In genomic region chr1:93369734-93370133, GRCh38 we compare ENCODE assay signal across 24 cellular contexts. TPM values are rescaled to one million over a fixed set of nuclear protein-coding genes. Genes with fewer than 3 reads are reported as not detected.
DNase-seq lines count a peak whose midpoint lies in the region; ATAC-seq, FAIRE-seq and TF ChIP-seq lines count a peak whose summit lies in the region.
"Had no signal": no experiment of that assay in that cellular context is flagged by ENCODE, and none has a peak within 500 bp of the region (broad histone marks: within the 10 kb centered on the region; RNA-seq: fewer than 3 reads in every experiment).

No MANE protein-coding gene starts in this region.

- H2BK15ac ChIP-seq in mesendoderm (replicated peaks; ENCODE audit: low read depth): no peak overlapping the region

- no peaks in the 10 kb centered on the region for H3K4me1 Mint-ChIP-seq in GM23338
- H3K4me1 Mint-ChIP-seq: B cell had no signal

- in situ Hi-C loops in K562 (cut with MboI): no loop called here

- H3K27me3 ChIP-seq in GM23338 (ENCODE audit: insufficient read depth): no peaks in the 10 kb centered on the region
- H3K27me3 ChIP-seq in Karpas-422 (ENCODE audit: low read length): no peaks in the 10 kb centered on the region
- no peaks in the 10 kb centered on the region for H3K27me3 ChIP-seq in K562 (ENCODE audit: control insufficient read depth in 2 of 2, insufficient read depth in 2 of 2, low read length in 2 of 2)
- no peaks in the 10 kb centered on the region for H3K27me3 ChIP-seq in mesendoderm (ENCODE audit: insufficient read depth, low read length, poor library complexity)
- H3K27me3 ChIP-seq: BLaER1 treated with 17β-estradiol and CSF1 and Interleukin-3, amounts not matched to agents 10 nM and 100 nM had no signal

- no peak overlapping the region for H3K4me2 ChIP-seq in A549
- no peak overlapping the region for H3K4me2 ChIP-seq in GM23338
- H3K4me2 ChIP-seq in Karpas-422 (ENCODE audit: low read depth, low read length, poor library complexity, severe bottlenecking): no peak overlapping the region
- no peak overlapping the region for H3K4me2 ChIP-seq in K562 (ENCODE audit: insufficient read depth, low read length)
- no peak overlapping the region for H3K4me2 ChIP-seq in mesendoderm (ENCODE audit: low read length)
- H3K4me2 ChIP-seq: BLaER1 treated with 17β-estradiol and CSF1 and Interleukin-3, amounts not matched to agents 10 nM and 100 nM had no signal

- H4K8ac ChIP-seq in mesendoderm (ENCODE audit: low read depth, low read length): no peak overlapping the region

- H2AK5ac ChIP-seq in mesendoderm (ENCODE audit: low read length): no peak overlapping the region

- H3K4ac ChIP-seq in mesendoderm (ENCODE audit: low read depth, low read length): no peak overlapping the region

- ATAC-seq in A549 (no peak), GM23338 (no peak), K562 (no peak), GM19452 (IDR thresholded peaks at IDR 0.05; ENCODE audit: unreplicated experiment) (no peak)
- ATAC-seq: CD8-positive, alpha-beta T cell had no signal

- peaks cover 29% of the 10 kb centered on the region for H3K36me3 Mint-ChIP-seq in GM23338 (ENCODE audit: low read depth)

- H3K9me3 Mint-ChIP-seq in GM23338: peaks cover 13% of the 10 kb centered on the region
- H3K9me3 Mint-ChIP-seq: CD4-positive, alpha-beta T cell; CD8-positive, alpha-beta T cell had no signal

- POLR2A ChIA-PET in A549 (lab: Yijun Ruan, JAX) (no interaction called here), K562 (lab: Yijun Ruan, JAX) (interaction anchor here (0.6 to 1.6 kb wide), 2 partner anchors 11 to 68 kb away, joined by 3 to 9 read pairs; no protein-coding TSS in a partner anchor)

- H3K79me1 ChIP-seq in mesendoderm (ENCODE audit: low read length): no peaks in the 10 kb centered on the region

- no peak for TF ChIP-seq POLR2A in A549 (IDR thresholded peaks at IDR 0.05; ENCODE audit: low read length)
- no peak for TF ChIP-seq POLR2A in K562 (conservative IDR thresholded peaks at IDR 0.05)

- H3F3A ChIP-seq in GM23338 (replicated peaks; ENCODE audit: low read depth): no peaks in the 10 kb centered on the region

- TF ChIP-seq EP300 in A549 (IDR thresholded peaks at IDR 0.05): no peak
- TF ChIP-seq EP300 in K562 (IDR thresholded peaks at IDR 0.05; ENCODE audit: low read length): no peak

- H3K4me3 Mint-ChIP-seq in GM23338: no peak overlapping the region
- H3K4me3 Mint-ChIP-seq: B cell; CD4-positive, alpha-beta T cell; CD8-positive, alpha-beta T cell had no signal

- no peaks in the 10 kb centered on the region for H3K79me2 ChIP-seq in GM23338 (replicated peaks; ENCODE audit: insufficient read depth)
- H3K79me2 ChIP-seq in Karpas-422 (ENCODE audit: low read length): peaks cover 4% of the 10 kb centered on the region; the same call in 1 of the 2 replicates
- H3K79me2 ChIP-seq in K562 (ENCODE audit: control insufficient read depth, insufficient read depth, low read length): no peaks in the 10 kb centered on the region; the same call in 2 of the 3 replicates
- no peaks in the 10 kb centered on the region for H3K79me2 ChIP-seq in mesendoderm (ENCODE audit: control insufficient read depth, insufficient read depth, low read length)

- no peaks in the 10 kb centered on the region for H3K9me1 ChIP-seq in K562 (ENCODE audit: control insufficient read depth, insufficient read depth, low read length)

- 74% methylated on average over 1 of the region's 1 CpG for WGBS in A549 (ENCODE audit: missing lambda C conversion rate)
- 100% methylated on average over 1 of the region's 1 CpG for WGBS in K562 (ENCODE audit: insufficient coverage, low coverage, missing lambda C conversion rate)
- no CpG with 5 or more reads among the region's 1 CpG for WGBS in mesendoderm (ENCODE audit: extremely low coverage, insufficient coverage, low lambda C conversion rate)

- peak overlapping the region; percentile 12; the same call in 1 of the 2 replicates for H3K27ac Mint-ChIP-seq in GM23338
- H3K27ac Mint-ChIP-seq: B cell; CD4-positive, alpha-beta T cell; CD8-positive, alpha-beta T cell had no signal

- CTCF ChIA-PET in A549 (lab: Yijun Ruan, JAX) (no interaction called here), K562 (lab: Yijun Ruan, JAX; ENCODE audit: low intra/inter-chr PET ratio) (no interaction called here)

- TF ChIP-seq RAD21 in A549 (conservative IDR thresholded peaks at IDR 0.05 in 1 of 2, IDR thresholded peaks at IDR 0.05 in 1 of 2): no peak
- TF ChIP-seq RAD21 in K562 (CRISPR knock-in tag; conservative IDR thresholded peaks at IDR 0.05 in 1 of 2, IDR thresholded peaks at IDR 0.05 in 1 of 2): no peak

- H2AFZ ChIP-seq in GM23338: no peak overlapping the region
- H2AFZ ChIP-seq in Karpas-422 (ENCODE audit: low read length): no peak overlapping the region
- no peak overlapping the region for H2AFZ ChIP-seq in K562 (ENCODE audit: low read depth, low read length)

- H3K9me3 ChIP-seq in A549 (no peaks in the 10 kb centered on the region), Karpas-422 (ENCODE audit: low read length) (no peaks in the 10 kb centered on the region), K562 (replicated peaks; ENCODE audit: control insufficient read depth, insufficient read depth, low read depth, low read length) (0 out of 2 replicates have a peak, but pooled peaks cover 1% of the 10 kb centered on the region)
- H3K9me3 ChIP-seq: BLaER1 treated with 17β-estradiol and CSF1 and Interleukin-3, amounts not matched to agents 10 nM and 100 nM; Caco-2 had no signal

- H3K9me2 ChIP-seq in GM23338 (ENCODE audit: insufficient read depth) (no peaks in the 10 kb centered on the region), Karpas-422 (replicated peaks; ENCODE audit: insufficient read depth, low read length) (no peaks in the 10 kb centered on the region)

- H3K27me3 Mint-ChIP-seq in GM23338 (ENCODE audit: insufficient read depth, low read depth, poor library complexity): no peaks in the 10 kb centered on the region
- H3K27me3 Mint-ChIP-seq: B cell; CD4-positive, alpha-beta T cell had no signal

- no peak overlapping the region for H3K9ac ChIP-seq in Karpas-422 (ENCODE audit: low read length)
- no peak overlapping the region for H3K9ac ChIP-seq in K562 (ENCODE audit: insufficient read depth in 1 of 2, low read depth in 2 of 2, low read length in 2 of 2)
- H3K9ac ChIP-seq in mesendoderm (ENCODE audit: low read length): no peak overlapping the region
- H3K9ac ChIP-seq: BLaER1 treated with 17β-estradiol and CSF1 and Interleukin-3, amounts not matched to agents 10 nM and 100 nM had no signal

- intact Hi-C loops in K562 (cut with micrococcal nuclease): no loop called here

- no peak overlapping the region for H2BK120ac ChIP-seq in mesendoderm (ENCODE audit: low read depth, low read length)

- no peak overlapping the region for H3K4me3 ChIP-seq in A549
- H3K4me3 ChIP-seq in GM23338: no peak overlapping the region
- H3K4me3 ChIP-seq in Karpas-422 (ENCODE audit: low read length): no peak overlapping the region
- H3K4me3 ChIP-seq in K562: no peak overlapping the region
- no peak overlapping the region for H3K4me3 ChIP-seq in mesendoderm (ENCODE audit: low read length)
- H3K4me3 ChIP-seq: BLaER1 treated with 17β-estradiol and CSF1 and Interleukin-3, amounts not matched to agents 10 nM and 100 nM had no signal

- BruUV-seq in K562 (replicated peaks; lab: Mats Ljungman, UMichigan): no TSS peak

- H3K36me3 ChIP-seq in GM23338 (ENCODE audit: insufficient read depth): peaks cover 4% of the 10 kb centered on the region; the same call in 1 of the 2 replicates
- peaks cover 3% of the 10 kb centered on the region; the same call in 1 of the 2 replicates for H3K36me3 ChIP-seq in Karpas-422 (ENCODE audit: insufficient read depth, low read length)
- peaks cover 24% of the 10 kb centered on the region for H3K36me3 ChIP-seq in K562 (ENCODE audit: control insufficient read depth, insufficient read depth, low read length)
- no peaks in the 10 kb centered on the region for H3K36me3 ChIP-seq in mesendoderm (ENCODE audit: control insufficient read depth, insufficient read depth, low read length)

- no peak for TF ChIP-seq CTCF in A549 (IDR thresholded peaks at IDR 0.05)
- TF ChIP-seq CTCF in GM23338 (conservative IDR thresholded peaks at IDR 0.05; ENCODE audit: low read depth in 2 of 2): no peak
- TF ChIP-seq CTCF in K562 (IDR thresholded peaks at IDR 0.05 in 2 of 3, conservative IDR thresholded peaks at IDR 0.05 in 1 of 3; ENCODE audit: insufficient read depth in 2 of 3, low read depth in 1 of 3, low read length in 3 of 3): no peak

- no peak overlapping the region for H3K18ac ChIP-seq in mesendoderm (ENCODE audit: low read length)

- H4K20me1 ChIP-seq in GM23338 (replicated peaks; ENCODE audit: insufficient read depth) (no peaks in the 10 kb centered on the region), Karpas-422 (ENCODE audit: insufficient read depth, low read depth, low read length) (no peaks in the 10 kb centered on the region), K562 (replicated peaks; ENCODE audit: control insufficient read depth, insufficient read depth, low read length) (no peaks in the 10 kb centered on the region)

- no peak overlapping the region for H3K23ac ChIP-seq in mesendoderm (ENCODE audit: low read length)

- H4K5ac ChIP-seq in mesendoderm (ENCODE audit: low read length): no peak overlapping the region

- H3K27ac ChIP-seq in A549 (no peak overlapping the region), GM23338 (ENCODE audit: low read depth) (no peak overlapping the region), Karpas-422 (ENCODE audit: low read length) (no peak overlapping the region), K562 (ENCODE audit: extremely low read depth, low read depth, low read length) (no peak overlapping the region), mesendoderm (ENCODE audit: low read depth, low read length) (no peak overlapping the region)
- H3K27ac ChIP-seq: BLaER1 treated with 17β-estradiol and CSF1 and Interleukin-3, amounts not matched to agents 10 nM and 100 nM; C4-2B had no signal

- H3K56ac ChIP-seq in mesendoderm (ENCODE audit: low read length): no peak overlapping the region

- FAIRE-seq in A549 (lab: Jason Lieb, UNC): no peak
- FAIRE-seq in K562 (lab: Jason Lieb, UNC): peak; percentile 23
- FAIRE-seq: A204.1, D721Med, G401.6, GM12891, GM19239 had no signal

- H3K4me1 ChIP-seq in A549 (no peaks in the 10 kb centered on the region), GM23338 (ENCODE audit: insufficient read depth) (no peaks in the 10 kb centered on the region), Karpas-422 (ENCODE audit: low read length) (no peaks in the 10 kb centered on the region), K562 (replicated peaks in 1 of 2; ENCODE audit: control insufficient read depth in 2 of 2, insufficient read depth in 2 of 2, low read length in 2 of 2) (no peaks in the 10 kb centered on the region), mesendoderm (ENCODE audit: control insufficient read depth, low read depth, low read length) (no peaks in the 10 kb centered on the region)
- H3K4me1 ChIP-seq: Caco-2 had no signal

- DNase-seq in A549 (ENCODE audit: low read depth in 1 of 2, low spot score in 1 of 2) (no peak), GM23338 (ENCODE audit: low spot score) (no peak), Karpas-422 (peak; percentile 17), K562 (ENCODE audit: extremely low read depth in 1 of 4, low spot score in 3 of 4) (no peak), mesendoderm (no peak), NCI-H1694 (lab: John Stamatoyannopoulos, UW) (no peak), NCI-H69 (lab: John Stamatoyannopoulos, UW) (no peak)
- DNase-seq: 8988T; AML-193; Caco-2; Calu3; CD4-positive, alpha-beta T cell; CD8-positive, alpha-beta T cell; DMS79 treated with DMSO at 0.1 percent for 48 hours; GF-D8 had no signal

- H2BK5ac ChIP-seq in mesendoderm (ENCODE audit: low read length): no peak overlapping the region

RNA-seq across cellular contexts. Expression of gene DR1, which starts 24.0 kb away (rescaled TPM):
- polyA plus RNA-seq in A549 (2011; rRNA removed) (30.8 and 39.8 TPM in 2 replicates), A549 (2017; fragmentation: RNase III; extraction: RNeasy Plus Mini Kit Qiagen cat#74134 plus additional on column Dnase treatment) (20.9 to 22.5 TPM (median 22.0 TPM) in 3 replicates), GM23338 (2016; fragmentation: Nextera tagmentation; extraction: Ambion mirVana) (20.5 and 20.9 TPM in 2 replicates), K562 (2011; rRNA removed) (38.4 and 46.3 TPM in 2 replicates), K562 (2014; fragmentation: Illumina TruSeq; extraction: Trizol) (44.1 and 52.8 TPM in 2 replicates), K562 (2014; fragmentation: Nextera tagmentation; extraction: Ambion mirVana) (1 to 10 TPM; 8.1 to 9.3 TPM), K562 (2014; rRNA removed) (41.9 and 45.6 TPM in 2 replicates)
- polyA plus RNA-seq in A549 (2012; cell fraction: cytosol; rRNA removed): 7.7 and 9.2 TPM in 2 replicates
- polyA plus RNA-seq in A549 (2012; cell fraction: nucleus; rRNA removed): 2.4 and 3.8 TPM in 2 replicates
- 22.3 and 27.7 TPM in 2 replicates for polyA minus RNA-seq in A549 (2011; rRNA and poly(A)+ RNA removed)
- 59.6 and 61.2 TPM in 2 replicates for total RNA-seq in GM23338 (2014; rRNA removed; shearing (Covaris generic))
- 26.9 and 29.9 TPM in 2 replicates for total RNA-seq in Karpas-422 (2014; rRNA removed; shearing (Covaris generic); ENCODE audit: low replicate concordance)
- total RNA-seq in K562 (2011; cell fraction: chromatin; rRNA removed; ENCODE audit: low replicate concordance): 19.3 and 35.9 TPM in 2 replicates
- total RNA-seq in K562 (2011; cell fraction: nucleolus; rRNA removed): 7.6 and 7.8 TPM in 2 replicates
- total RNA-seq in K562 (2011; cell fraction: nucleoplasm; rRNA removed): 17.7 and 32.9 TPM in 2 replicates
- total RNA-seq in K562 (2014; rRNA removed) (33.0 and 42.5 TPM in 2 replicates), K562 (2014; rRNA removed; fragmentation: Illumina TruSeq; extraction: Trizol) (69.5 and 75.7 TPM in 2 replicates), K562 (2015; rRNA removed; fragmentation: Illumina TruSeq; extraction: Trizol) (52.5 and 53.3 TPM in 2 replicates), K562 (2021) (76.8 and 78.8 TPM in 2 replicates)
- polyA plus RNA-seq in K562 (2011; cell fraction: cytosol; rRNA removed): 12.7 and 17.9 TPM in 2 replicates
- polyA plus RNA-seq in K562 (2011; cell fraction: nucleus; rRNA removed): 8.4 and 11.9 TPM in 2 replicates
- 43.7 and 45.5 TPM in 2 replicates for polyA plus RNA-seq in K562 (2012)
- polyA minus RNA-seq in K562 (2011; rRNA and poly(A)+ RNA removed): 55.3 and 59.0 TPM in 2 replicates
- polyA minus RNA-seq in K562 (2011; cell fraction: cytosol; rRNA and poly(A)+ RNA removed): 34.7 and 45.3 TPM in 2 replicates
- polyA minus RNA-seq in K562 (2011; cell fraction: nucleus; rRNA and poly(A)+ RNA removed): 14.7 and 23.2 TPM in 2 replicates
- polyA plus RNA-seq in mesendoderm (2013, experiment 1 of 2): 40.7 TPM
- polyA plus RNA-seq in mesendoderm (2013, experiment 2 of 2): 39.8 TPM

Comparison
In these comparisons a context has a peak if more than half of its experiments do, and no peak if none do; other contexts are left out.
1. Of the 35 proteins assayed by ChIP-seq in both K562 and A549: peak only in K562: none; only in A549: none; in both: MAFK; in neither: 34.